1 cellular context compared by ENCODE assay signal in genomic region chr4:15149842-15150592, GRCh38.
TF ChIP-seq lines count a peak whose summit lies in the region.

No MANE protein-coding gene starts in this region.

TF ChIP-seq in HepG2, 621 proteins besides CTCF, POLR2A, EP300 and RAD21 (continued from another document and continues in another):
- TF ChIP-seq HOXA5 (CRISPR knock-in tag; IDR thresholded peaks at IDR 0.05) (no peak), ZNF724P (CRISPR knock-in tag; IDR thresholded peaks at IDR 0.05; ENCODE audit: borderline replicate concordance) (no peak), ZNF20 (CRISPR knock-in tag; IDR thresholded peaks at IDR 0.05) (no peak), ZKSCAN5 (CRISPR knock-in tag; IDR thresholded peaks at IDR 0.05) (no peak), ZBTB7A (CRISPR knock-in tag; IDR thresholded peaks at IDR 0.05) (no peak), FOXK2 (IDR thresholded peaks at IDR 0.05) (no peak), ZNF713 (CRISPR knock-in tag; IDR thresholded peaks at IDR 0.05) (no peak), RBM39 (IDR thresholded peaks at IDR 0.05; ENCODE audit: low read depth, low read length, poor library complexity, severe bottlenecking) (peak; percentile 75), ELF4 (CRISPR knock-in tag; IDR thresholded peaks at IDR 0.05; ENCODE audit: borderline replicate concordance) (no peak), STAT5B (CRISPR knock-in tag; IDR thresholded peaks at IDR 0.05) (no peak), ZSCAN21 (CRISPR knock-in tag; IDR thresholded peaks at IDR 0.05; ENCODE audit: borderline replicate concordance) (no peak), ATF1 (CRISPR knock-in tag; IDR thresholded peaks at IDR 0.05) (no peak), HMG20B (CRISPR knock-in tag; conservative IDR thresholded peaks at IDR 0.05) (no peak), TBP (CRISPR knock-in tag; IDR thresholded peaks at IDR 0.05) (no peak), TRIM22 (IDR thresholded peaks at IDR 0.05) (no peak), ZNF709 (CRISPR knock-in tag; IDR thresholded peaks at IDR 0.05) (peak; percentile 33; the same call in 1 of the 2 replicates), SOX6 (IDR thresholded peaks at IDR 0.05) (no peak), SOX6 (CRISPR knock-in tag; IDR thresholded peaks at IDR 0.05) (peak; percentile 96), RFX3 (CRISPR knock-in tag; IDR thresholded peaks at IDR 0.05) (no peak), SRSF9 (IDR thresholded peaks at IDR 0.05; ENCODE audit: borderline replicate concordance, insufficient read depth, low read depth, low read length, poor library complexity, severe bottlenecking) (no peak), SP2 (CRISPR knock-in tag; IDR thresholded peaks at IDR 0.05) (no peak), PAXIP1 (CRISPR knock-in tag; conservative IDR thresholded peaks at IDR 0.05) (peak; percentile 73), ZNF207 (IDR thresholded peaks at IDR 0.05; ENCODE audit: borderline replicate concordance) (no peak), ZSCAN22 (CRISPR knock-in tag; IDR thresholded peaks at IDR 0.05) (no peak), KLF15 (CRISPR knock-in tag; IDR thresholded peaks at IDR 0.05; ENCODE audit: borderline replicate concordance) (peak; percentile 31; the same call in 1 of the 2 replicates), SP5 (CRISPR knock-in tag; IDR thresholded peaks at IDR 0.05; ENCODE audit: borderline replicate concordance, low read depth) (peak; percentile 77), MAF1 (CRISPR knock-in tag; IDR thresholded peaks at IDR 0.05; ENCODE audit: borderline replicate concordance) (no peak), ZBTB38 (CRISPR knock-in tag; IDR thresholded peaks at IDR 0.05) (no peak), HNRNPLL (IDR thresholded peaks at IDR 0.05; ENCODE audit: low read depth, low read length, poor library complexity, severe bottlenecking) (no peak), MAZ (IDR thresholded peaks at IDR 0.05; ENCODE audit: borderline replicate concordance, low read depth, low read length) (no peak), MAZ (CRISPR knock-in tag; IDR thresholded peaks at IDR 0.05; ENCODE audit: low read depth) (no peak), NR2C2 (CRISPR knock-in tag; IDR thresholded peaks at IDR 0.05; ENCODE audit: borderline replicate concordance) (peak; percentile 35; the same call in 1 of the 2 replicates), SYNCRIP (IDR thresholded peaks at IDR 0.05; ENCODE audit: insufficient read depth, low read depth, low read length) (no peak), SETDB1 (CRISPR knock-in tag; IDR thresholded peaks at IDR 0.05; ENCODE audit: borderline replicate concordance) (no peak), FOXA1 (IDR thresholded peaks at IDR 0.05) (no peak), FOXA1 (CRISPR knock-in tag; IDR thresholded peaks at IDR 0.05) (peak; percentile 96), DNMT3B (CRISPR knock-in tag; conservative IDR thresholded peaks at IDR 0.05) (no peak), IRX3 (CRISPR knock-in tag; IDR thresholded peaks at IDR 0.05; ENCODE audit: borderline replicate concordance, low read depth) (no peak), MED13 (CRISPR knock-in tag; IDR thresholded peaks at IDR 0.05) (no peak), ZNF773 (CRISPR knock-in tag; IDR thresholded peaks at IDR 0.05; ENCODE audit: borderline replicate concordance) (no peak), ZNF121 (CRISPR knock-in tag; IDR thresholded peaks at IDR 0.05) (peak; percentile 43; the same call in 1 of the 2 replicates), XBP1 (CRISPR knock-in tag; IDR thresholded peaks at IDR 0.05) (no peak), FOXP1 (IDR thresholded peaks at IDR 0.05) (no peak), FOXP1 (CRISPR knock-in tag; IDR thresholded peaks at IDR 0.05) (peak; percentile 32; the same call in 1 of the 2 replicates), KLF6 (CRISPR knock-in tag; IDR thresholded peaks at IDR 0.05) (no peak), DNMT1 (CRISPR knock-in tag; IDR thresholded peaks at IDR 0.05) (no peak), ETV6 (CRISPR knock-in tag; conservative IDR thresholded peaks at IDR 0.05) (no peak), HIVEP1 (CRISPR knock-in tag; IDR thresholded peaks at IDR 0.05) (no peak), HNRNPUL1 (IDR thresholded peaks at IDR 0.05; ENCODE audit: low read depth, low read length) (no peak), HINFP (CRISPR knock-in tag; IDR thresholded peaks at IDR 0.05; ENCODE audit: low read depth) (no peak), ZNF577 (CRISPR knock-in tag; IDR thresholded peaks at IDR 0.05; ENCODE audit: borderline replicate concordance, low read depth) (no peak), KDM6A (CRISPR knock-in tag; IDR thresholded peaks at IDR 0.05; ENCODE audit: low read depth) (no peak), E2F2 (CRISPR knock-in tag; IDR thresholded peaks at IDR 0.05; ENCODE audit: borderline replicate concordance) (no peak), SOX13 (IDR thresholded peaks at IDR 0.05) (peak; percentile 65), SOX13 (CRISPR knock-in tag; conservative IDR thresholded peaks at IDR 0.05 in 1 of 2, IDR thresholded peaks at IDR 0.05 in 1 of 2) (peak in 1 of 2 experiments; percentile 97; a peak in 2 of 4 replicates), ZNF337 (CRISPR knock-in tag; IDR thresholded peaks at IDR 0.05; ENCODE audit: borderline replicate concordance, low read depth) (no peak), RARG (CRISPR knock-in tag; IDR thresholded peaks at IDR 0.05; ENCODE audit: low read depth) (no peak), SRY (CRISPR knock-in tag; IDR thresholded peaks at IDR 0.05) (no peak), HCFC1 (IDR thresholded peaks at IDR 0.05; ENCODE audit: low read depth, low read length) (no peak), ISL2 (CRISPR knock-in tag; IDR thresholded peaks at IDR 0.05) (peak; percentile 51; the same call in 1 of the 2 replicates)
- TF ChIP-seq, protein P1, sequence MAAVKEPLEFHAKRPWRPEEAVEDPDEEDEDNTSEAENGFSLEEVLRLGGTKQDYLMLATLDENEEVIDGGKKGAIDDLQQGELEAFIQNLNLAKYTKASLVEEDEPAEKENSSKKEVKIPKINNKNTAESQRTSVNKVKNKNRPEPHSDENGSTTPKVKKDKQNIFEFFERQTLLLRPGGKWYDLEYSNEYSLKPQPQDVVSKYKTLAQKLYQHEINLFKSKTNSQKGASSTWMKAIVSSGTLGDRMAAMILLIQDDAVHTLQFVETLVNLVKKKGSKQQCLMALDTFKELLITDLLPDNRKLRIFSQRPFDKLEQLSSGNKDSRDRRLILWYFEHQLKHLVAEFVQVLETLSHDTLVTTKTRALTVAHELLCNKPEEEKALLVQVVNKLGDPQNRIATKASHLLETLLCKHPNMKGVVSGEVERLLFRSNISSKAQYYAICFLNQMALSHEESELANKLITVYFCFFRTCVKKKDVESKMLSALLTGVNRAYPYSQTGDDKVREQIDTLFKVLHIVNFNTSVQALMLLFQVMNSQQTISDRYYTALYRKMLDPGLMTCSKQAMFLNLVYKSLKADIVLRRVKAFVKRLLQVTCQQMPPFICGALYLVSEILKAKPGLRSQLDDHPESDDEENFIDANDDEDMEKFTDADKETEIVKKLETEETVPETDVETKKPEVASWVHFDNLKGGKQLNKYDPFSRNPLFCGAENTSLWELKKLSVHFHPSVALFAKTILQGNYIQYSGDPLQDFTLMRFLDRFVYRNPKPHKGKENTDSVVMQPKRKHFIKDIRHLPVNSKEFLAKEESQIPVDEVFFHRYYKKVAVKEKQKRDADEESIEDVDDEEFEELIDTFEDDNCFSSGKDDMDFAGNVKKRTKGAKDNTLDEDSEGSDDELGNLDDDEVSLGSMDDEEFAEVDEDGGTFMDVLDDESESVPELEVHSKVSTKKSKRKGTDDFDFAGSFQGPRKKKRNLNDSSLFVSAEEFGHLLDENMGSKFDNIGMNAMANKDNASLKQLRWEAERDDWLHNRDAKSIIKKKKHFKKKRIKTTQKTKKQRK (IDR thresholded peaks at IDR 0.05; ENCODE audit: low read length), result no peak
- TF ChIP-seq, protein P2, sequence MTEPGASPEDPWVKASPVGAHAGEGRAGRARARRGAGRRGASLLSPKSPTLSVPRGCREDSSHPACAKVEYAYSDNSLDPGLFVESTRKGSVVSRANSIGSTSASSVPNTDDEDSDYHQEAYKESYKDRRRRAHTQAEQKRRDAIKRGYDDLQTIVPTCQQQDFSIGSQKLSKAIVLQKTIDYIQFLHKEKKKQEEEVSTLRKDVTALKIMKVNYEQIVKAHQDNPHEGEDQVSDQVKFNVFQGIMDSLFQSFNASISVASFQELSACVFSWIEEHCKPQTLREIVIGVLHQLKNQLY (CRISPR knock-in tag; IDR thresholded peaks at IDR 0.05), result no peak
- TF ChIP-seq, protein P3, sequence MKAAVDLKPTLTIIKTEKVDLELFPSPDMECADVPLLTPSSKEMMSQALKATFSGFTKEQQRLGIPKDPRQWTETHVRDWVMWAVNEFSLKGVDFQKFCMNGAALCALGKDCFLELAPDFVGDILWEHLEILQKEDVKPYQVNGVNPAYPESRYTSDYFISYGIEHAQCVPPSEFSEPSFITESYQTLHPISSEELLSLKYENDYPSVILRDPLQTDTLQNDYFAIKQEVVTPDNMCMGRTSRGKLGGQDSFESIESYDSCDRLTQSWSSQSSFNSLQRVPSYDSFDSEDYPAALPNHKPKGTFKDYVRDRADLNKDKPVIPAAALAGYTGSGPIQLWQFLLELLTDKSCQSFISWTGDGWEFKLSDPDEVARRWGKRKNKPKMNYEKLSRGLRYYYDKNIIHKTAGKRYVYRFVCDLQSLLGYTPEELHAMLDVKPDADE (CRISPR knock-in tag; IDR thresholded peaks at IDR 0.05), result no peak
- TF ChIP-seq, protein P4, sequence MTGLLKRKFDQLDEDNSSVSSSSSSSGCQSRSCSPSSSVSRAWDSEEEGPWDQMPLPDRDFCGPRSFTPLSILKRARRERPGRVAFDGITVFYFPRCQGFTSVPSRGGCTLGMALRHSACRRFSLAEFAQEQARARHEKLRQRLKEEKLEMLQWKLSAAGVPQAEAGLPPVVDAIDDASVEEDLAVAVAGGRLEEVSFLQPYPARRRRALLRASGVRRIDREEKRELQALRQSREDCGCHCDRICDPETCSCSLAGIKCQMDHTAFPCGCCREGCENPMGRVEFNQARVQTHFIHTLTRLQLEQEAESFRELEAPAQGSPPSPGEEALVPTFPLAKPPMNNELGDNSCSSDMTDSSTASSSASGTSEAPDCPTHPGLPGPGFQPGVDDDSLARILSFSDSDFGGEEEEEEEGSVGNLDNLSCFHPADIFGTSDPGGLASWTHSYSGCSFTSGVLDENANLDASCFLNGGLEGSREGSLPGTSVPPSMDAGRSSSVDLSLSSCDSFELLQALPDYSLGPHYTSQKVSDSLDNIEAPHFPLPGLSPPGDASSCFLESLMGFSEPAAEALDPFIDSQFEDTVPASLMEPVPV (CRISPR knock-in tag; IDR thresholded peaks at IDR 0.05), result no peak
